ENCODE assay signal across 1 cellular context in the genomic region with DNA sequence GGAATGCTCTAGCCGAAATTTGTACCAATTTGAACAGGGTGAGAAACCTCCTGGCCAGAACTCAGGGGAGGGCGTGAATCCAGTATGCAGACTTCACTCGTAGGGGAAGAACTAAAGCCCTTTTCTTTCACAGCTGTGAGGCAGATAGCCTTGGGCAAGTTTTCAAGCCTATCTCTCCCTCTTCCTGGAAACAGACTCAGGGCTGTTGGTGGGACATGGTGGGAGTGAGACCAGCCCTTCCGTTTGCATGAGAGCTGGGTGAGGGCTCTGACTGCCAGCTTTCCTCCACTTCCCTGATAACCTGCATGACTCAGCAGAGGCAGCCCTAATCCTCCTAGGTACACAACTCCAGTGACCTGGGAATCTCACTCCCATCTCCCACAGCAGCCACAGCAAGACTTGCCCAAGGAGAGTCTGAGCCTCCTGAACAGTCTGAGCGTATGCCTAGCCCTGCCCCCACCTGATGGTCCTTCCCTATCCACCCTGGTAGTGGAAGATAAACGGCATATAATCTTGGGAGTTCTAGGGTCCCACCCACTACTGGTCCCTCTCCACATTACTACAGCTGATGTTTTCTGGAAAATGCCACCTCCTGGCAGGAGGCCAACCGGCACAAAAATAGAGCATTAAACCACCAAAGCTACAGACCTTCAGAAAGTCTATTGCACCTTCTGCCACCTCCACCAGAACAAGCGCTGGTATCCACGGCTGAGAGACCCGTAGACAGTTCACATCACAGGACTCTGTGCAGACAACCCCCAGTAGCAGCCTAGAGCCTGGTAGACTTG.
TF ChIP-seq lines count a peak whose summit lies in the region.

No MANE protein-coding gene starts in this region.

TF ChIP-seq in K562, 482 proteins besides CTCF, POLR2A, EP300 and RAD21 (continued from another document and continues in another):
- TF ChIP-seq, protein P1, sequence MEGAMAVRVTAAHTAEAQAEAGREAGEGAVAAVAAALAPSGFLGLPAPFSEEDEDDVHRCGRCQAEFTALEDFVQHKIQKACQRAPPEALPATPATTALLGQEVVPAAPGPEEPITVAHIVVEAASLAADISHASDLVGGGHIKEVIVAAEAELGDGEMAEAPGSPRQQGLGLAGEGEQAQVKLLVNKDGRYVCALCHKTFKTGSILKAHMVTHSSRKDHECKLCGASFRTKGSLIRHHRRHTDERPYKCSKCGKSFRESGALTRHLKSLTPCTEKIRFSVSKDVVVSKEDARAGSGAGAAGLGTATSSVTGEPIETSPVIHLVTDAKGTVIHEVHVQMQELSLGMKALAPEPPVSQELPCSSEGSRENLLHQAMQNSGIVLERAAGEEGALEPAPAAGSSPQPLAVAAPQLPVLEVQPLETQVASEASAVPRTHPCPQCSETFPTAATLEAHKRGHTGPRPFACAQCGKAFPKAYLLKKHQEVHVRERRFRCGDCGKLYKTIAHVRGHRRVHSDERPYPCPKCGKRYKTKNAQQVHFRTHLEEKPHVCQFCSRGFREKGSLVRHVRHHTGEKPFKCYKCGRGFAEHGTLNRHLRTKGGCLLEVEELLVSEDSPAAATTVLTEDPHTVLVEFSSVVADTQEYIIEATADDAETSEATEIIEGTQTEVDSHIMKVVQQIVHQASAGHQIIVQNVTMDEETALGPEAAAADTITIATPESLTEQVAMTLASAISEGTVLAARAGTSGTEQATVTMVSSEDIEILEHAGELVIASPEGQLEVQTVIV (CRISPR knock-in tag; IDR thresholded peaks at IDR 0.05; ENCODE audit: borderline replicate concordance): no peak
- TF ChIP-seq HDAC6 (IDR thresholded peaks at IDR 0.05; ENCODE audit: low read depth, low read length): no peak
- TF ChIP-seq, protein P2, sequence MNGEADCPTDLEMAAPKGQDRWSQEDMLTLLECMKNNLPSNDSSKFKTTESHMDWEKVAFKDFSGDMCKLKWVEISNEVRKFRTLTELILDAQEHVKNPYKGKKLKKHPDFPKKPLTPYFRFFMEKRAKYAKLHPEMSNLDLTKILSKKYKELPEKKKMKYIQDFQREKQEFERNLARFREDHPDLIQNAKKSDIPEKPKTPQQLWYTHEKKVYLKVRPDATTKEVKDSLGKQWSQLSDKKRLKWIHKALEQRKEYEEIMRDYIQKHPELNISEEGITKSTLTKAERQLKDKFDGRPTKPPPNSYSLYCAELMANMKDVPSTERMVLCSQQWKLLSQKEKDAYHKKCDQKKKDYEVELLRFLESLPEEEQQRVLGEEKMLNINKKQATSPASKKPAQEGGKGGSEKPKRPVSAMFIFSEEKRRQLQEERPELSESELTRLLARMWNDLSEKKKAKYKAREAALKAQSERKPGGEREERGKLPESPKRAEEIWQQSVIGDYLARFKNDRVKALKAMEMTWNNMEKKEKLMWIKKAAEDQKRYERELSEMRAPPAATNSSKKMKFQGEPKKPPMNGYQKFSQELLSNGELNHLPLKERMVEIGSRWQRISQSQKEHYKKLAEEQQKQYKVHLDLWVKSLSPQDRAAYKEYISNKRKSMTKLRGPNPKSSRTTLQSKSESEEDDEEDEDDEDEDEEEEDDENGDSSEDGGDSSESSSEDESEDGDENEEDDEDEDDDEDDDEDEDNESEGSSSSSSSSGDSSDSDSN (IDR thresholded peaks at IDR 0.05; ENCODE audit: borderline replicate concordance in 1 of 2, low read depth in 2 of 2, low read length in 2 of 2): no peak
- peak; percentile 62; the same call in 1 of the 2 replicates for TF ChIP-seq NFATC3 (IDR thresholded peaks at IDR 0.05)
- TF ChIP-seq, protein P3, sequence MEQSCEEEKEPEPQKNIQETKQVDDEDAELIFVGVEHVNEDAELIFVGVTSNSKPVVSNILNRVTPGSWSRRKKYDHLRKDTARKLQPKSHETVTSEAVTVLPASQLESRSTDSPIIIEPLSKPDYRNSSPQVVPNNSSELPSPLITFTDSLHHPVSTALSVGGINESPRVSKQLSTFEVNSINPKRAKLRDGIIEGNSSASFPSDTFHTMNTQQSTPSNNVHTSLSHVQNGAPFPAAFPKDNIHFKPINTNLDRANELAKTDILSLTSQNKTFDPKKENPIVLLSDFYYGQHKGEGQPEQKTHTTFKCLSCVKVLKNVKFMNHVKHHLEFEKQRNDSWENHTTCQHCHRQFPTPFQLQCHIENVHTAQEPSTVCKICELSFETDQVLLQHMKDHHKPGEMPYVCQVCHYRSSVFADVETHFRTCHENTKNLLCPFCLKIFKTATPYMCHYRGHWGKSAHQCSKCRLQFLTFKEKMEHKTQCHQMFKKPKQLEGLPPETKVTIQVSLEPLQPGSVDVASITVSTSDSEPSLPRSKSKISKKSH (CRISPR knock-in tag; IDR thresholded peaks at IDR 0.05): no peak
- TF ChIP-seq NCOR1 (IDR thresholded peaks at IDR 0.05): peak; percentile 66
- TF ChIP-seq, protein P4, sequence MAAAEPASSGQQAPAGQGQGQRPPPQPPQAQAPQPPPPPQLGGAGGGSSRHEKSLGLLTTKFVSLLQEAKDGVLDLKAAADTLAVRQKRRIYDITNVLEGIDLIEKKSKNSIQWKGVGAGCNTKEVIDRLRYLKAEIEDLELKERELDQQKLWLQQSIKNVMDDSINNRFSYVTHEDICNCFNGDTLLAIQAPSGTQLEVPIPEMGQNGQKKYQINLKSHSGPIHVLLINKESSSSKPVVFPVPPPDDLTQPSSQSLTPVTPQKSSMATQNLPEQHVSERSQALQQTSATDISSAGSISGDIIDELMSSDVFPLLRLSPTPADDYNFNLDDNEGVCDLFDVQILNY (CRISPR knock-in tag; IDR thresholded peaks at IDR 0.05): no peak
- 0 out of 2 replicates have a peak, but pooled peaks have one; percentile 15 for TF ChIP-seq FOSL1 (tag; conservative IDR thresholded peaks at IDR 0.05)
- no peak for TF ChIP-seq CHCHD3 (CRISPR knock-in tag; IDR thresholded peaks at IDR 0.05)
- TF ChIP-seq, protein P5, sequence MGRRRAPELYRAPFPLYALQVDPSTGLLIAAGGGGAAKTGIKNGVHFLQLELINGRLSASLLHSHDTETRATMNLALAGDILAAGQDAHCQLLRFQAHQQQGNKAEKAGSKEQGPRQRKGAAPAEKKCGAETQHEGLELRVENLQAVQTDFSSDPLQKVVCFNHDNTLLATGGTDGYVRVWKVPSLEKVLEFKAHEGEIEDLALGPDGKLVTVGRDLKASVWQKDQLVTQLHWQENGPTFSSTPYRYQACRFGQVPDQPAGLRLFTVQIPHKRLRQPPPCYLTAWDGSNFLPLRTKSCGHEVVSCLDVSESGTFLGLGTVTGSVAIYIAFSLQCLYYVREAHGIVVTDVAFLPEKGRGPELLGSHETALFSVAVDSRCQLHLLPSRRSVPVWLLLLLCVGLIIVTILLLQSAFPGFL (CRISPR knock-in tag; IDR thresholded peaks at IDR 0.05): no peak
- no peak for TF ChIP-seq ARID2 (IDR thresholded peaks at IDR 0.05)
- TF ChIP-seq ZNF551 (CRISPR knock-in tag; IDR thresholded peaks at IDR 0.05): no peak
- TF ChIP-seq ZNF23 (CRISPR knock-in tag; IDR thresholded peaks at IDR 0.05): no peak
- no peak for TF ChIP-seq ZNF197 (CRISPR knock-in tag; IDR thresholded peaks at IDR 0.05; ENCODE audit: low read depth)
- TF ChIP-seq LARP7 (IDR thresholded peaks at IDR 0.05): 0 out of 2 replicates have a peak, but pooled peaks have one; percentile 15
- no peak for TF ChIP-seq SNRNP70 (optimal IDR thresholded peaks at IDR 0.05; ENCODE audit: low read depth, low read length)
- TF ChIP-seq, protein P6, sequence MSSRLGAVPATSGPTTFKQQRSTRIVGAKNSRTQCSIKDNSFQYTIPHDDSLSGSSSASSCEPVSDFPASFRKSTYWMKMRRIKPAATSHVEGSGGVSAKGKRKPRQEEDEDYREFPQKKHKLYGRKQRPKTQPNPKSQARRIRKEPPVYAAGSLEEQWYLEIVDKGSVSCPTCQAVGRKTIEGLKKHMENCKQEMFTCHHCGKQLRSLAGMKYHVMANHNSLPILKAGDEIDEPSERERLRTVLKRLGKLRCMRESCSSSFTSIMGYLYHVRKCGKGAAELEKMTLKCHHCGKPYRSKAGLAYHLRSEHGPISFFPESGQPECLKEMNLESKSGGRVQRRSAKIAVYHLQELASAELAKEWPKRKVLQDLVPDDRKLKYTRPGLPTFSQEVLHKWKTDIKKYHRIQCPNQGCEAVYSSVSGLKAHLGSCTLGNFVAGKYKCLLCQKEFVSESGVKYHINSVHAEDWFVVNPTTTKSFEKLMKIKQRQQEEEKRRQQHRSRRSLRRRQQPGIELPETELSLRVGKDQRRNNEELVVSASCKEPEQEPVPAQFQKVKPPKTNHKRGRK (tag; IDR thresholded peaks at IDR 0.05): no peak
- no peak for TF ChIP-seq HNRNPLL (IDR thresholded peaks at IDR 0.05; ENCODE audit: low read depth, low read length, poor library complexity, severe bottlenecking)
- TF ChIP-seq, protein P7, sequence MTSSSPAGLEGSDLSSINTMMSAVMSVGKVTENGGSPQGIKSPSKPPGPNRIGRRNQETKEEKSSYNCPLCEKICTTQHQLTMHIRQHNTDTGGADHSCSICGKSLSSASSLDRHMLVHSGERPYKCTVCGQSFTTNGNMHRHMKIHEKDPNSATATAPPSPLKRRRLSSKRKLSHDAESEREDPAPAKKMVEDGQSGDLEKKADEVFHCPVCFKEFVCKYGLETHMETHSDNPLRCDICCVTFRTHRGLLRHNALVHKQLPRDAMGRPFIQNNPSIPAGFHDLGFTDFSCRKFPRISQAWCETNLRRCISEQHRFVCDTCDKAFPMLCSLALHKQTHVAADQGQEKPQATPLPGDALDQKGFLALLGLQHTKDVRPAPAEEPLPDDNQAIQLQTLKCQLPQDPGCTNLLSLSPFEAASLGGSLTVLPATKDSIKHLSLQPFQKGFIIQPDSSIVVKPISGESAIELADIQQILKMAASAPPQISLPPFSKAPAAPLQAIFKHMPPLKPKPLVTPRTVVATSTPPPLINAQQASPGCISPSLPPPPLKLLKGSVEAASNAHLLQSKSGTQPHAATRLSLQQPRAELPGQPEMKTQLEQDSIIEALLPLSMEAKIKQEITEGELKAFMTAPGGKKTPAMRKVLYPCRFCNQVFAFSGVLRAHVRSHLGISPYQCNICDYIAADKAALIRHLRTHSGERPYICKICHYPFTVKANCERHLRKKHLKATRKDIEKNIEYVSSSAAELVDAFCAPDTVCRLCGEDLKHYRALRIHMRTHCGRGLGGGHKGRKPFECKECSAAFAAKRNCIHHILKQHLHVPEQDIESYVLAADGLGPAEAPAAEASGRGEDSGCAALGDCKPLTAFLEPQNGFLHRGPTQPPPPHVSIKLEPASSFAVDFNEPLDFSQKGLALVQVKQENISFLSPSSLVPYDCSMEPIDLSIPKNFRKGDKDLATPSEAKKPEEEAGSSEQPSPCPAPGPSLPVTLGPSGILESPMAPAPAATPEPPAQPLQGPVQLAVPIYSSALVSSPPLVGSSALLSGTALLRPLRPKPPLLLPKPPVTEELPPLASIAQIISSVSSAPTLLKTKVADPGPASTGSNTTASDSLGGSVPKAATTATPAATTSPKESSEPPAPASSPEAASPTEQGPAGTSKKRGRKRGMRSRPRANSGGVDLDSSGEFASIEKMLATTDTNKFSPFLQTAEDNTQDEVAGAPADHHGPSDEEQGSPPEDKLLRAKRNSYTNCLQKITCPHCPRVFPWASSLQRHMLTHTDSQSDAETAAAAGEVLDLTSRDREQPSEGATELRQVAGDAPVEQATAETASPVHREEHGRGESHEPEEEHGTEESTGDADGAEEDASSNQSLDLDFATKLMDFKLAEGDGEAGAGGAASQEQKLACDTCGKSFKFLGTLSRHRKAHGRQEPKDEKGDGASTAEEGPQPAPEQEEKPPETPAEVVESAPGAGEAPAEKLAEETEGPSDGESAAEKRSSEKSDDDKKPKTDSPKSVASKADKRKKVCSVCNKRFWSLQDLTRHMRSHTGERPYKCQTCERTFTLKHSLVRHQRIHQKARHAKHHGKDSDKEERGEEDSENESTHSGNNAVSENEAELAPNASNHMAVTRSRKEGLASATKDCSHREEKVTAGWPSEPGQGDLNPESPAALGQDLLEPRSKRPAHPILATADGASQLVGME (CRISPR knock-in tag; IDR thresholded peaks at IDR 0.05): no peak
- TF ChIP-seq CBFB (CRISPR knock-in tag; IDR thresholded peaks at IDR 0.05): no peak
- no peak for TF ChIP-seq U2AF2 (optimal IDR thresholded peaks at IDR 0.05; ENCODE audit: low read depth, low read length)
- peak; percentile 50 for TF ChIP-seq STAT5A (IDR thresholded peaks at IDR 0.05; ENCODE audit: borderline replicate concordance, low read length)
- no peak for TF ChIP-seq PYGO2 (tag; IDR thresholded peaks at IDR 0.05)
- no peak for TF ChIP-seq KHSRP (IDR thresholded peaks at IDR 0.05)
- peak; percentile 41 for TF ChIP-seq BRD9 (IDR thresholded peaks at IDR 0.05; ENCODE audit: low read depth, partially characterized antibody)
- no peak for TF ChIP-seq ZBTB17 (CRISPR knock-in tag; IDR thresholded peaks at IDR 0.05)
- no peak for TF ChIP-seq ZNF239 (CRISPR knock-in tag; IDR thresholded peaks at IDR 0.05)
- TF ChIP-seq MTA2 (IDR thresholded peaks at IDR 0.05; ENCODE audit: low read depth): no peak
- peak; percentile 76 for TF ChIP-seq ETV5 (CRISPR knock-in tag; IDR thresholded peaks at IDR 0.05; ENCODE audit: low read depth)
- TF ChIP-seq NFIX (CRISPR knock-in tag; IDR thresholded peaks at IDR 0.05; ENCODE audit: low read depth): 0 out of 2 replicates have a peak, but pooled peaks have one; percentile 28
- TF ChIP-seq JUN (IDR thresholded peaks at IDR 0.05; ENCODE audit: borderline replicate concordance, low read depth, low read length): no peak
- no peak for TF ChIP-seq JUN (CRISPR knock-in tag; IDR thresholded peaks at IDR 0.05; ENCODE audit: borderline replicate concordance)
- TF ChIP-seq ZNF146 (CRISPR knock-in tag; IDR thresholded peaks at IDR 0.05; ENCODE audit: unreplicated experiment): no peak
- no peak for TF ChIP-seq ZBTB8A (IDR thresholded peaks at IDR 0.05; ENCODE audit: partially characterized antibody)
- TF ChIP-seq, protein P8, sequence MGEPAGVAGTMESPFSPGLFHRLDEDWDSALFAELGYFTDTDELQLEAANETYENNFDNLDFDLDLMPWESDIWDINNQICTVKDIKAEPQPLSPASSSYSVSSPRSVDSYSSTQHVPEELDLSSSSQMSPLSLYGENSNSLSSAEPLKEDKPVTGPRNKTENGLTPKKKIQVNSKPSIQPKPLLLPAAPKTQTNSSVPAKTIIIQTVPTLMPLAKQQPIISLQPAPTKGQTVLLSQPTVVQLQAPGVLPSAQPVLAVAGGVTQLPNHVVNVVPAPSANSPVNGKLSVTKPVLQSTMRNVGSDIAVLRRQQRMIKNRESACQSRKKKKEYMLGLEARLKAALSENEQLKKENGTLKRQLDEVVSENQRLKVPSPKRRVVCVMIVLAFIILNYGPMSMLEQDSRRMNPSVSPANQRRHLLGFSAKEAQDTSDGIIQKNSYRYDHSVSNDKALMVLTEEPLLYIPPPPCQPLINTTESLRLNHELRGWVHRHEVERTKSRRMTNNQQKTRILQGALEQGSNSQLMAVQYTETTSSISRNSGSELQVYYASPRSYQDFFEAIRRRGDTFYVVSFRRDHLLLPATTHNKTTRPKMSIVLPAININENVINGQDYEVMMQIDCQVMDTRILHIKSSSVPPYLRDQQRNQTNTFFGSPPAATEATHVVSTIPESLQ (CRISPR knock-in tag; IDR thresholded peaks at IDR 0.05): no peak
- TF ChIP-seq, protein P9, sequence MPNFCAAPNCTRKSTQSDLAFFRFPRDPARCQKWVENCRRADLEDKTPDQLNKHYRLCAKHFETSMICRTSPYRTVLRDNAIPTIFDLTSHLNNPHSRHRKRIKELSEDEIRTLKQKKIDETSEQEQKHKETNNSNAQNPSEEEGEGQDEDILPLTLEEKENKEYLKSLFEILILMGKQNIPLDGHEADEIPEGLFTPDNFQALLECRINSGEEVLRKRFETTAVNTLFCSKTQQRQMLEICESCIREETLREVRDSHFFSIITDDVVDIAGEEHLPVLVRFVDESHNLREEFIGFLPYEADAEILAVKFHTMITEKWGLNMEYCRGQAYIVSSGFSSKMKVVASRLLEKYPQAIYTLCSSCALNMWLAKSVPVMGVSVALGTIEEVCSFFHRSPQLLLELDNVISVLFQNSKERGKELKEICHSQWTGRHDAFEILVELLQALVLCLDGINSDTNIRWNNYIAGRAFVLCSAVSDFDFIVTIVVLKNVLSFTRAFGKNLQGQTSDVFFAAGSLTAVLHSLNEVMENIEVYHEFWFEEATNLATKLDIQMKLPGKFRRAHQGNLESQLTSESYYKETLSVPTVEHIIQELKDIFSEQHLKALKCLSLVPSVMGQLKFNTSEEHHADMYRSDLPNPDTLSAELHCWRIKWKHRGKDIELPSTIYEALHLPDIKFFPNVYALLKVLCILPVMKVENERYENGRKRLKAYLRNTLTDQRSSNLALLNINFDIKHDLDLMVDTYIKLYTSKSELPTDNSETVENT (CRISPR knock-in tag; IDR thresholded peaks at IDR 0.05): no peak
